Comparison of ENCODE assay signal across 17 cellular contexts in genomic region chr22:19258371-19258770, GRCh38.
"Had no signal": no experiment of that assay in that cellular context is flagged by ENCODE, and none has a peak within 500 bp of the region (broad histone marks: within the 10 kb centered on the region; RNA-seq: fewer than 3 reads in every experiment).

No MANE protein-coding gene starts in this region.

- H3K27me3 ChIP-seq: dorsolateral prefrontal cortex, esophagus muscularis mucosa, foreskin keratinocyte, heart right ventricle, left lung had no signal

- H3K36me3 Mint-ChIP-seq: memory B cell had no signal

- H3K9me3 ChIP-seq: esophagus muscularis mucosa, lower lobe of right lung had no signal

- H3K27ac ChIP-seq: coronary artery, dorsolateral prefrontal cortex, esophagus muscularis mucosa, foreskin keratinocyte, left lung, lower lobe of right lung had no signal

- H3K27ac Mint-ChIP-seq: memory B cell had no signal

- H3K36me3 ChIP-seq: lower lobe of right lung had no signal

- H3K4me3 ChIP-seq: coronary artery, dorsolateral prefrontal cortex, esophagus muscularis mucosa, heart right ventricle, left lung, lower lobe of right lung had no signal

- ATAC-seq: foreskin keratinocyte, heart right ventricle, left cardiac atrium, left lung, left ventricle myocardium superior, lower lobe of right lung had no signal

- H3K4me3 Mint-ChIP-seq: memory B cell had no signal

- DNase-seq: dermis blood vessel endothelial cell; dorsolateral prefrontal cortex; effector CD4-positive, alpha-beta T cell; effector memory CD4-positive, alpha-beta T cell; foreskin keratinocyte; glutamatergic neuron; heart right ventricle; hippocampal formation; left cardiac atrium; left lung; left ventricle myocardium superior; lower lobe of right lung; mesendoderm; midbrain had no signal

- H3K4me1 ChIP-seq: lower lobe of right lung had no signal
